ENCODE assay signal across 1 cellular context in the genomic region with DNA sequence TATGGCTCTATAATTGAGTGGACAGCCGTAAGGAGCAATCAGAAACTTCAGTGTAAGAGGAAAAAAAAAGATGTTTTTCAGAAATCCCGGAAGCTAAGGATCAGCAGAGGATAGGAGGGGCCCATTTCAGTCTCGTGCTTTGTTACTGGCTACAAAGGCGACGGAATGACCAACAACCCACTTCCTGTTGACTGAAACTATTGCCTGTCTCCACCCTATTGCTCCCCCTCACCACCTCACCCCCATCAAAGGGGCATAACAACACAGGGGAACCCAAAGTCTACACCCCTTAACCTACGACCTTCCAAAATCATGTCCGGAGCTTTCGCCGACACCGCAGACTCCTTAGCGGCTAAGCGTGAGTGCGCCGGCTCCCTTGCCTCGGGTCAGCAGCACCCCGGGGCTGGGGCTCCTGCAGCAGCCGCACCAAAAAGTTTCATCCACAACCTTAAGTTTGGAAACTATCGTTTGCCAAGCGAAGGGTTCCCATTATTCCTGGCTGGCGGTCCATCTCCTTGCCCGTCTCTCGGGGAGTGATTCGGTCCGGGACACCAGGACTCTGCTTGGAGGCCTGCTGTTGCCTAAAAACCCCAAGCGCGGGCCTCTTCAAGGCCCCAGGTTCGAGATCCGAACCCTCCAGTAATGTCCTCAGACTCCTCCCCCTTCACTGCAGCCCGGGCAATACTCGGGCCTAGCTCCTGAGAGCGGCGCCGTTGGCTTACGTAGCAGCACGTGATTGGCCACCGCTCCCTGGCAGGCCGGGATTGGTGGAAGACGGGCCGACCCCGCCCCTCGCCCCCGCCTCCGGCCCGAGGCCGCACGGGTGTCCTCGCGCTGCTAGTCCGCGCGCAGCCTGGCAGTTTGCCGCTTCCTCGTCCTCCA.
TF ChIP-seq lines count a peak whose summit lies in the region.

TSS of gene TPP2 (plus strand) at position 840 of the 882 bp plus-strand sequence. CDS start 53 bp downstream, outside the sequence.

TF ChIP-seq in WTC11, 78 proteins besides CTCF, POLR2A, EP300 and RAD21 (continued from another document and continues in another):
- 0 out of 2 replicates have a peak, but pooled peaks have one; percentile 57 for TF ChIP-seq ZNF532 (CRISPR knock-in tag; IDR thresholded peaks at IDR 0.05; ENCODE audit: borderline replicate concordance)
- TF ChIP-seq NFATC4 (CRISPR knock-in tag; IDR thresholded peaks at IDR 0.05), result no peak
- TF ChIP-seq TEAD4 (CRISPR knock-in tag; IDR thresholded peaks at IDR 0.05), result no peak
- no peak for TF ChIP-seq IRF2 (CRISPR knock-in tag; IDR thresholded peaks at IDR 0.05; ENCODE audit: borderline replicate concordance, low read depth)
- no peak for TF ChIP-seq NR2C2 (CRISPR knock-in tag; IDR thresholded peaks at IDR 0.05)
- TF ChIP-seq FOXP1 (CRISPR knock-in tag; IDR thresholded peaks at IDR 0.05; ENCODE audit: borderline replicate concordance), result 0 out of 2 replicates have a peak, but pooled peaks have one; percentile 45
- TF ChIP-seq RELA (CRISPR knock-in tag; IDR thresholded peaks at IDR 0.05; ENCODE audit: borderline replicate concordance), result no peak
- TF ChIP-seq ZNF219 (CRISPR knock-in tag; IDR thresholded peaks at IDR 0.05; ENCODE audit: borderline replicate concordance), result no peak
- TF ChIP-seq, protein P1, sequence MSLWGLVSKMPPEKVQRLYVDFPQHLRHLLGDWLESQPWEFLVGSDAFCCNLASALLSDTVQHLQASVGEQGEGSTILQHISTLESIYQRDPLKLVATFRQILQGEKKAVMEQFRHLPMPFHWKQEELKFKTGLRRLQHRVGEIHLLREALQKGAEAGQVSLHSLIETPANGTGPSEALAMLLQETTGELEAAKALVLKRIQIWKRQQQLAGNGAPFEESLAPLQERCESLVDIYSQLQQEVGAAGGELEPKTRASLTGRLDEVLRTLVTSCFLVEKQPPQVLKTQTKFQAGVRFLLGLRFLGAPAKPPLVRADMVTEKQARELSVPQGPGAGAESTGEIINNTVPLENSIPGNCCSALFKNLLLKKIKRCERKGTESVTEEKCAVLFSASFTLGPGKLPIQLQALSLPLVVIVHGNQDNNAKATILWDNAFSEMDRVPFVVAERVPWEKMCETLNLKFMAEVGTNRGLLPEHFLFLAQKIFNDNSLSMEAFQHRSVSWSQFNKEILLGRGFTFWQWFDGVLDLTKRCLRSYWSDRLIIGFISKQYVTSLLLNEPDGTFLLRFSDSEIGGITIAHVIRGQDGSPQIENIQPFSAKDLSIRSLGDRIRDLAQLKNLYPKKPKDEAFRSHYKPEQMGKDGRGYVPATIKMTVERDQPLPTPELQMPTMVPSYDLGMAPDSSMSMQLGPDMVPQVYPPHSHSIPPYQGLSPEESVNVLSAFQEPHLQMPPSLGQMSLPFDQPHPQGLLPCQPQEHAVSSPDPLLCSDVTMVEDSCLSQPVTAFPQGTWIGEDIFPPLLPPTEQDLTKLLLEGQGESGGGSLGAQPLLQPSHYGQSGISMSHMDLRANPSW (CRISPR knock-in tag; conservative IDR thresholded peaks at IDR 0.05; ENCODE audit: low read depth), result no peak
- TF ChIP-seq, protein P2, sequence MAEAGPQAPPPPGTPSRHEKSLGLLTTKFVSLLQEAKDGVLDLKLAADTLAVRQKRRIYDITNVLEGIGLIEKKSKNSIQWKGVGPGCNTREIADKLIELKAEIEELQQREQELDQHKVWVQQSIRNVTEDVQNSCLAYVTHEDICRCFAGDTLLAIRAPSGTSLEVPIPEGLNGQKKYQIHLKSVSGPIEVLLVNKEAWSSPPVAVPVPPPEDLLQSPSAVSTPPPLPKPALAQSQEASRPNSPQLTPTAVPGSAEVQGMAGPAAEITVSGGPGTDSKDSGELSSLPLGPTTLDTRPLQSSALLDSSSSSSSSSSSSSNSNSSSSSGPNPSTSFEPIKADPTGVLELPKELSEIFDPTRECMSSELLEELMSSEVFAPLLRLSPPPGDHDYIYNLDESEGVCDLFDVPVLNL (CRISPR knock-in tag; IDR thresholded peaks at IDR 0.05; ENCODE audit: borderline replicate concordance, low read depth), result no peak
- TF ChIP-seq OVOL2 (CRISPR knock-in tag; IDR thresholded peaks at IDR 0.05; ENCODE audit: borderline replicate concordance), result no peak
- no peak for TF ChIP-seq ZNF263 (CRISPR knock-in tag; IDR thresholded peaks at IDR 0.05; ENCODE audit: low read depth)
- peak; percentile 74 for TF ChIP-seq USF1 (CRISPR knock-in tag; IDR thresholded peaks at IDR 0.05)
- peak; percentile 96 for TF ChIP-seq CREM (CRISPR knock-in tag; IDR thresholded peaks at IDR 0.05)
- TF ChIP-seq, protein P3, sequence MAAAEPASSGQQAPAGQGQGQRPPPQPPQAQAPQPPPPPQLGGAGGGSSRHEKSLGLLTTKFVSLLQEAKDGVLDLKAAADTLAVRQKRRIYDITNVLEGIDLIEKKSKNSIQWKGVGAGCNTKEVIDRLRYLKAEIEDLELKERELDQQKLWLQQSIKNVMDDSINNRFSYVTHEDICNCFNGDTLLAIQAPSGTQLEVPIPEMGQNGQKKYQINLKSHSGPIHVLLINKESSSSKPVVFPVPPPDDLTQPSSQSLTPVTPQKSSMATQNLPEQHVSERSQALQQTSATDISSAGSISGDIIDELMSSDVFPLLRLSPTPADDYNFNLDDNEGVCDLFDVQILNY (CRISPR knock-in tag; IDR thresholded peaks at IDR 0.05), result no peak; the same call in 1 of the 2 replicates
- peak; percentile 17; the same call in 1 of the 2 replicates for TF ChIP-seq TEAD1 (CRISPR knock-in tag; IDR thresholded peaks at IDR 0.05)
- TF ChIP-seq, protein P4, sequence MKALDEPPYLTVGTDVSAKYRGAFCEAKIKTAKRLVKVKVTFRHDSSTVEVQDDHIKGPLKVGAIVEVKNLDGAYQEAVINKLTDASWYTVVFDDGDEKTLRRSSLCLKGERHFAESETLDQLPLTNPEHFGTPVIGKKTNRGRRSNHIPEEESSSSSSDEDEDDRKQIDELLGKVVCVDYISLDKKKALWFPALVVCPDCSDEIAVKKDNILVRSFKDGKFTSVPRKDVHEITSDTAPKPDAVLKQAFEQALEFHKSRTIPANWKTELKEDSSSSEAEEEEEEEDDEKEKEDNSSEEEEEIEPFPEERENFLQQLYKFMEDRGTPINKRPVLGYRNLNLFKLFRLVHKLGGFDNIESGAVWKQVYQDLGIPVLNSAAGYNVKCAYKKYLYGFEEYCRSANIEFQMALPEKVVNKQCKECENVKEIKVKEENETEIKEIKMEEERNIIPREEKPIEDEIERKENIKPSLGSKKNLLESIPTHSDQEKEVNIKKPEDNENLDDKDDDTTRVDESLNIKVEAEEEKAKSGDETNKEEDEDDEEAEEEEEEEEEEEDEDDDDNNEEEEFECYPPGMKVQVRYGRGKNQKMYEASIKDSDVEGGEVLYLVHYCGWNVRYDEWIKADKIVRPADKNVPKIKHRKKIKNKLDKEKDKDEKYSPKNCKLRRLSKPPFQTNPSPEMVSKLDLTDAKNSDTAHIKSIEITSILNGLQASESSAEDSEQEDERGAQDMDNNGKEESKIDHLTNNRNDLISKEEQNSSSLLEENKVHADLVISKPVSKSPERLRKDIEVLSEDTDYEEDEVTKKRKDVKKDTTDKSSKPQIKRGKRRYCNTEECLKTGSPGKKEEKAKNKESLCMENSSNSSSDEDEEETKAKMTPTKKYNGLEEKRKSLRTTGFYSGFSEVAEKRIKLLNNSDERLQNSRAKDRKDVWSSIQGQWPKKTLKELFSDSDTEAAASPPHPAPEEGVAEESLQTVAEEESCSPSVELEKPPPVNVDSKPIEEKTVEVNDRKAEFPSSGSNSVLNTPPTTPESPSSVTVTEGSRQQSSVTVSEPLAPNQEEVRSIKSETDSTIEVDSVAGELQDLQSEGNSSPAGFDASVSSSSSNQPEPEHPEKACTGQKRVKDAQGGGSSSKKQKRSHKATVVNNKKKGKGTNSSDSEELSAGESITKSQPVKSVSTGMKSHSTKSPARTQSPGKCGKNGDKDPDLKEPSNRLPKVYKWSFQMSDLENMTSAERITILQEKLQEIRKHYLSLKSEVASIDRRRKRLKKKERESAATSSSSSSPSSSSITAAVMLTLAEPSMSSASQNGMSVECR (CRISPR knock-in tag; IDR thresholded peaks at IDR 0.05; ENCODE audit: borderline replicate concordance), result peak; percentile 44; the same call in 1 of the 2 replicates
- TF ChIP-seq, protein P5, sequence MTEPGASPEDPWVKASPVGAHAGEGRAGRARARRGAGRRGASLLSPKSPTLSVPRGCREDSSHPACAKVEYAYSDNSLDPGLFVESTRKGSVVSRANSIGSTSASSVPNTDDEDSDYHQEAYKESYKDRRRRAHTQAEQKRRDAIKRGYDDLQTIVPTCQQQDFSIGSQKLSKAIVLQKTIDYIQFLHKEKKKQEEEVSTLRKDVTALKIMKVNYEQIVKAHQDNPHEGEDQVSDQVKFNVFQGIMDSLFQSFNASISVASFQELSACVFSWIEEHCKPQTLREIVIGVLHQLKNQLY (CRISPR knock-in tag; IDR thresholded peaks at IDR 0.05), result no peak
- no peak for TF ChIP-seq SOX15 (CRISPR knock-in tag; IDR thresholded peaks at IDR 0.05)
- TF ChIP-seq, protein P6, sequence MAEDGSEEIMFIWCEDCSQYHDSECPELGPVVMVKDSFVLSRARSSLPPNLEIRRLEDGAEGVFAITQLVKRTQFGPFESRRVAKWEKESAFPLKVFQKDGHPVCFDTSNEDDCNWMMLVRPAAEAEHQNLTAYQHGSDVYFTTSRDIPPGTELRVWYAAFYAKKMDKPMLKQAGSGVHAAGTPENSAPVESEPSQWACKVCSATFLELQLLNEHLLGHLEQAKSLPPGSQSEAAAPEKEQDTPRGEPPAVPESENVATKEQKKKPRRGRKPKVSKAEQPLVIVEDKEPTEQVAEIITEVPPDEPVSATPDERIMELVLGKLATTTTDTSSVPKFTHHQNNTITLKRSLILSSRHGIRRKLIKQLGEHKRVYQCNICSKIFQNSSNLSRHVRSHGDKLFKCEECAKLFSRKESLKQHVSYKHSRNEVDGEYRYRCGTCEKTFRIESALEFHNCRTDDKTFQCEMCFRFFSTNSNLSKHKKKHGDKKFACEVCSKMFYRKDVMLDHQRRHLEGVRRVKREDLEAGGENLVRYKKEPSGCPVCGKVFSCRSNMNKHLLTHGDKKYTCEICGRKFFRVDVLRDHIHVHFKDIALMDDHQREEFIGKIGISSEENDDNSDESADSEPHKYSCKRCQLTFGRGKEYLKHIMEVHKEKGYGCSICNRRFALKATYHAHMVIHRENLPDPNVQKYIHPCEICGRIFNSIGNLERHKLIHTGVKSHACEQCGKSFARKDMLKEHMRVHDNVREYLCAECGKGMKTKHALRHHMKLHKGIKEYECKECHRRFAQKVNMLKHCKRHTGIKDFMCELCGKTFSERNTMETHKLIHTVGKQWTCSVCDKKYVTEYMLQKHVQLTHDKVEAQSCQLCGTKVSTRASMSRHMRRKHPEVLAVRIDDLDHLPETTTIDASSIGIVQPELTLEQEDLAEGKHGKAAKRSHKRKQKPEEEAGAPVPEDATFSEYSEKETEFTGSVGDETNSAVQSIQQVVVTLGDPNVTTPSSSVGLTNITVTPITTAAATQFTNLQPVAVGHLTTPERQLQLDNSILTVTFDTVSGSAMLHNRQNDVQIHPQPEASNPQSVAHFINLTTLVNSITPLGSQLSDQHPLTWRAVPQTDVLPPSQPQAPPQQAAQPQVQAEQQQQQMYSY (CRISPR knock-in tag; IDR thresholded peaks at IDR 0.05), result no peak
- no peak for TF ChIP-seq TP53 (CRISPR knock-in tag; IDR thresholded peaks at IDR 0.05)
- TF ChIP-seq ATF1 (CRISPR knock-in tag; IDR thresholded peaks at IDR 0.05), result peak; percentile 77; the same call in 1 of the 2 replicates
- no peak for TF ChIP-seq ERG (CRISPR knock-in tag; IDR thresholded peaks at IDR 0.05)
- TF ChIP-seq, protein P7, sequence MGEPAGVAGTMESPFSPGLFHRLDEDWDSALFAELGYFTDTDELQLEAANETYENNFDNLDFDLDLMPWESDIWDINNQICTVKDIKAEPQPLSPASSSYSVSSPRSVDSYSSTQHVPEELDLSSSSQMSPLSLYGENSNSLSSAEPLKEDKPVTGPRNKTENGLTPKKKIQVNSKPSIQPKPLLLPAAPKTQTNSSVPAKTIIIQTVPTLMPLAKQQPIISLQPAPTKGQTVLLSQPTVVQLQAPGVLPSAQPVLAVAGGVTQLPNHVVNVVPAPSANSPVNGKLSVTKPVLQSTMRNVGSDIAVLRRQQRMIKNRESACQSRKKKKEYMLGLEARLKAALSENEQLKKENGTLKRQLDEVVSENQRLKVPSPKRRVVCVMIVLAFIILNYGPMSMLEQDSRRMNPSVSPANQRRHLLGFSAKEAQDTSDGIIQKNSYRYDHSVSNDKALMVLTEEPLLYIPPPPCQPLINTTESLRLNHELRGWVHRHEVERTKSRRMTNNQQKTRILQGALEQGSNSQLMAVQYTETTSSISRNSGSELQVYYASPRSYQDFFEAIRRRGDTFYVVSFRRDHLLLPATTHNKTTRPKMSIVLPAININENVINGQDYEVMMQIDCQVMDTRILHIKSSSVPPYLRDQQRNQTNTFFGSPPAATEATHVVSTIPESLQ (CRISPR knock-in tag; IDR thresholded peaks at IDR 0.05), result no peak
